ENCODE assay signal across 16 cellular contexts in genomic region chr3:152650177-152650576, GRCh38.
A peak's percentile ranks its signal among the peaks of the same experiment; 100 is the strongest.
DNase-seq lines count a peak whose midpoint lies in the region; ATAC-seq, FAIRE-seq and TF ChIP-seq lines count a peak whose summit lies in the region.
"Had no signal": no experiment of that assay in that cellular context is flagged by ENCODE, and none has a peak within 500 bp of the region (broad histone marks: within the 10 kb centered on the region; RNA-seq: fewer than 3 reads in every experiment).

No MANE protein-coding gene starts in this region.

- H3K27ac Mint-ChIP-seq in progenitor cell of endocrine pancreas (peak overlapping the region; percentile 8), T-cell (no peak overlapping the region)
- H3K27ac Mint-ChIP-seq in naive thymus-derived CD8-positive, alpha-beta T cell = no peak overlapping the region
- H3K27ac Mint-ChIP-seq: activated naive CD8-positive, alpha-beta T cell had no signal

- no peak for ATAC-seq in naive thymus-derived CD8-positive, alpha-beta T cell
- no peak for ATAC-seq in T-cell (replicated peaks in 1 of 4)
- no peak for ATAC-seq in HG03280 (IDR thresholded peaks at IDR 0.05; ENCODE audit: unreplicated experiment)
- ATAC-seq: upper lobe of right lung had no signal

- peak overlapping the region; percentile 14 for H3K4me3 Mint-ChIP-seq in progenitor cell of endocrine pancreas (ENCODE audit: low read depth)
- no peak overlapping the region for H3K4me3 Mint-ChIP-seq in naive thymus-derived CD8-positive, alpha-beta T cell
- no peak overlapping the region for H3K4me3 Mint-ChIP-seq in T-cell
- H3K4me3 Mint-ChIP-seq: activated naive CD8-positive, alpha-beta T cell had no signal

- CTCF ChIA-PET in T-cell (lab: Charles Lee) = no interaction called here

- POLR2A ChIA-PET in naive thymus-derived CD8-positive, alpha-beta T cell (lab: Charles Lee) = no interaction called here
- POLR2A ChIA-PET in T-cell (lab: Charles Lee) = no interaction called here

- no peaks in the 10 kb centered on the region for H3K36me3 Mint-ChIP-seq in progenitor cell of endocrine pancreas (ENCODE audit: insufficient read depth)
- H3K36me3 Mint-ChIP-seq in naive thymus-derived CD8-positive, alpha-beta T cell = no peaks in the 10 kb centered on the region
- H3K36me3 Mint-ChIP-seq in T-cell = no peaks in the 10 kb centered on the region
- H3K36me3 Mint-ChIP-seq: activated naive CD8-positive, alpha-beta T cell had no signal

- peaks cover 6% of the 10 kb centered on the region for H3K9me3 Mint-ChIP-seq in progenitor cell of endocrine pancreas (ENCODE audit: low read depth)
- peaks cover 0 to 8% (median 2%) of the 10 kb centered on the region in 9 donors for H3K9me3 Mint-ChIP-seq in naive thymus-derived CD8-positive, alpha-beta T cell
- peaks cover 0 to 4% (median 0%) of the 10 kb centered on the region in 3 donors for H3K9me3 Mint-ChIP-seq in T-cell

- DNase-seq in H54 (ENCODE audit: insufficient read length, low spot score) = no peak
- DNase-seq in astrocyte of the hippocampus (ENCODE audit: low read depth, low spot score) = peak; percentile 27
- DNase-seq in hypothalamus (lab: John Stamatoyannopoulos, UW) = peak in 37 of 51 donors; percentile 9 to 91 (median 60)
- DNase-seq in progenitor cell of endocrine pancreas (ENCODE audit: low spot score, unreplicated experiment) = no peak
- no peak for DNase-seq in naive thymus-derived CD8-positive, alpha-beta T cell
- DNase-seq in AG20443 (ENCODE audit: low spot score) = no peak
- no peak for DNase-seq in T-cell
- DNase-seq: activated CD4-positive, CD25-positive, alpha-beta regulatory T cell; cortex of kidney; DMS53; NCI-H2107; stimulated activated CD4-positive, alpha-beta T cell treated with anti-CD3 and anti-CD28 coated beads, Interleukin-2, amount 100 ng/mL, for 24 hours; stimulated activated CD8-positive, alpha-beta memory T cell treated with anti-CD3 and anti-CD28 coated beads, Interleukin-4, amount 100 ng/mL, for 48 hours; upper lobe of right lung had no signal

- TF ChIP-seq CTCF in progenitor cell of endocrine pancreas (IDR thresholded peaks at IDR 0.05; ENCODE audit: unreplicated experiment) = no peak

- no peak for TF ChIP-seq POLR2A in H54 (IDR thresholded peaks at IDR 0.05; ENCODE audit: low read depth, low read length)

- peak; percentile 45 for FAIRE-seq in H54 (lab: Jason Lieb, UNC)

- H3K4me1 Mint-ChIP-seq in progenitor cell of endocrine pancreas (ENCODE audit: low read depth) (peaks cover 30% of the 10 kb centered on the region), T-cell (no peaks in the 10 kb centered on the region)
- H3K4me1 Mint-ChIP-seq in naive thymus-derived CD8-positive, alpha-beta T cell = no peaks in the 10 kb centered on the region

- H3K27me3 Mint-ChIP-seq in progenitor cell of endocrine pancreas (no peaks in the 10 kb centered on the region), T-cell (peaks cover 8 to 9% of the 10 kb centered on the region in 2 donors)
- H3K27me3 Mint-ChIP-seq in naive thymus-derived CD8-positive, alpha-beta T cell = peaks cover 0 to 20% (median 3%) of the 10 kb centered on the region in 5 donors

Comparison
In these comparisons a context has a peak if more than half of its experiments do, and no peak if none do; other contexts are left out.
1. DNase-seq: peak in astrocyte of the hippocampus (single experiment) and hypothalamus (37 of 51); none in H54 (single experiment), progenitor cell of endocrine pancreas (single experiment), naive thymus-derived CD8-positive, alpha-beta T cell (0 of 10), AG20443 (single experiment) and T-cell (0 of 34).